ENCODE assay signal across 20 cellular contexts in the genomic region with DNA sequence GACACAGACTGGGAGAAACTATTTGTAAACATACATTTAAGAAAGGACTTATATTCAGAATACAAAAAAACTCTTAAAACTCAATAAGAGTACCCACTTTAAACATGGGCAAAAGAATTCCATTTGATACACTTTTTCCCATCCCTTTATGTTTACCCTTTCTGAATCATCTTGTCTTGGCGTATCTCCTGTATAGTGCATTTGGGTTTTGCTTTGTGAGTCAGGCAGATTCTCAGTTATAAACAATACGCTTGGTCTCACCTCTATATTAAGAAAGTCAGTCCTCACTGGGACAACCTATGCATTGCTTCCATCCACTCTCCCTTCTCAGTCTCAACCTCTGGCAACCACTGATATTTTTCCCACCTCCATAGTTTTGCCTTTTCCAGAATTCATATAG.
"Had no signal": no experiment of that assay in that cellular context is flagged by ENCODE, and none has a peak within 500 bp of the region (broad histone marks: within the 10 kb centered on the region; RNA-seq: fewer than 3 reads in every experiment).

No MANE protein-coding gene starts in this region.

- DNase-seq: activated CD4-positive, alpha-beta T cell treated with anti-CD3 and anti-CD28 coated beads for 4 hours; activated CD8-positive, alpha-beta memory T cell treated with anti-CD3 and anti-CD28 coated beads, Interleukin-2, amount 50 U/mL, for 4 hours; activated CD8-positive, alpha-beta T cell treated with anti-CD3 and anti-CD28 coated beads for 36 hours; activated effector memory CD4-positive, alpha-beta T cell treated with anti-CD3 and anti-CD28 coated beads, Interleukin-2, amount 50 U/mL, for 16 hours; activated naive CD4-positive, alpha-beta T cell treated with Interleukin-2 at 50 U/mL for 16 hours; activated naive CD8-positive, alpha-beta T cell treated with anti-CD3 and anti-CD28 coated beads, Interleukin-2, amount 50 U/mL, for 24 hours; activated T-cell treated with anti-CD3 and anti-CD28 coated beads, Interleukin-2, amount 50 U/mL, for 1 hour; amniotic stem cell; NCI-H1048; NCI-H146; NCI-H187 treated with DMSO at 0.1 percent for 48 hours; NCI-H2081 treated with DMSO at 0.1 percent for 48 hours; NCI-H446; NCI-H524; SHP77 treated with DMSO at 0.1 percent for 48 hours had no signal

- H3K9me3 ChIP-seq: ascending aorta had no signal

- FAIRE-seq: RCC 7860 had no signal

- ATAC-seq: activated CD4-positive, CD25-positive, alpha-beta regulatory T cell treated with anti-CD3 and anti-CD28 coated beads, Interleukin-2, amount 50 U/mL, for 24 hours; activated CD8-positive, alpha-beta T cell treated with anti-CD3 and anti-CD28 coated beads for 36 hours; activated naive CD4-positive, alpha-beta T cell treated with anti-CD3 and anti-CD28 coated beads, Interleukin-2, amount 50 U/mL, for 72 hours; activated naive CD8-positive, alpha-beta T cell treated with anti-CD3 and anti-CD28 coated beads, Interleukin-2, amount 50 U/mL, for 24 hours had no signal

- H3K27ac ChIP-seq: ascending aorta, cardiac muscle cell had no signal

- H3K4me1 ChIP-seq: ascending aorta had no signal

- H3K27me3 ChIP-seq: ascending aorta, cardiac muscle cell had no signal

- H3K36me3 ChIP-seq: ascending aorta, cardiac muscle cell had no signal

- H3K4me3 ChIP-seq: ascending aorta, cardiac muscle cell had no signal
